In the genomic region with DNA sequence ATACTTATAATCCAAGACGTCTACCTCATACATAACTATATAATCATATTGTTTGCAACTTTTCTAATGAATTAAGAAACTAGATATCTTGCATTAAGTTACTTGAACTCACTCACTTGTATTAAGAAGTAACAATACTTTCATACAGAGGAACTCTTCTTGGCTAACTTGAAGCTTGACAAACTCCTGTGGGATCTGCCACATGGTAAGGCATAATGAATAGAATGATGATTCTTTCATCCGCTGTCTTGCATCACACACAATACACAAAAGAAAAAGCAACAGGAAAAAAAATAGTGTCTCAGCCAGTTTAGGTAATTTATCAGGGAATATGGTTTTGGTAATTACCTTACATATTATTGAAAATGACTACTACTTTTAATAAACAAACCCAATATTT, we compare ENCODE assay signal across 23 cellular contexts.
"Had no signal": no experiment of that assay in that cellular context is flagged by ENCODE, and none has a peak within 500 bp of the region (broad histone marks: within the 10 kb centered on the region; RNA-seq: fewer than 3 reads in every experiment).

No MANE protein-coding gene starts in this region.

- ATAC-seq: effector memory CD8-positive, alpha-beta T cell; esophagus mucosa; gastrocnemius medialis; heart right ventricle; left cardiac atrium; left lung; left ventricle myocardium superior; lower lobe of right lung had no signal

- H3K27me3 ChIP-seq: colonic mucosa, esophagus squamous epithelium, gastrocnemius medialis, heart right ventricle, left lung had no signal

- H3K4me3 ChIP-seq: colonic mucosa, dorsolateral prefrontal cortex, esophagus squamous epithelium, gastrocnemius medialis, heart right ventricle, left lung, lower lobe of right lung had no signal

- H3K9me3 ChIP-seq: colonic mucosa, esophagus squamous epithelium, gastrocnemius medialis, heart right ventricle, lower lobe of right lung had no signal

- H3K4me1 ChIP-seq: colonic mucosa, esophagus squamous epithelium, gastrocnemius medialis, heart right ventricle, left lung, lower lobe of right lung had no signal

- H3K27ac ChIP-seq: colonic mucosa, dorsolateral prefrontal cortex, epithelial cell of prostate, esophagus squamous epithelium, gastrocnemius medialis, heart right ventricle, left lung, lower lobe of right lung had no signal

- H3K36me3 ChIP-seq: colonic mucosa, esophagus squamous epithelium, gastrocnemius medialis, left lung, lower lobe of right lung had no signal

- DNase-seq: cerebellar nuclear complex; colonic mucosa; cortex of kidney; dermis blood vessel endothelial cell; dorsolateral prefrontal cortex; effector CD8-positive, alpha-beta T cell; effector memory CD8-positive, alpha-beta T cell; endodermal cell; esophagus squamous epithelium; foreskin fibroblast; gastrocnemius medialis; glutamatergic neuron; head of caudate nucleus; heart right ventricle; hippocampal formation; left cardiac atrium; left lung; left ventricle myocardium superior; lower lobe of right lung; mesenchymal stem cell; naive B cell had no signal
